In the genomic region with DNA sequence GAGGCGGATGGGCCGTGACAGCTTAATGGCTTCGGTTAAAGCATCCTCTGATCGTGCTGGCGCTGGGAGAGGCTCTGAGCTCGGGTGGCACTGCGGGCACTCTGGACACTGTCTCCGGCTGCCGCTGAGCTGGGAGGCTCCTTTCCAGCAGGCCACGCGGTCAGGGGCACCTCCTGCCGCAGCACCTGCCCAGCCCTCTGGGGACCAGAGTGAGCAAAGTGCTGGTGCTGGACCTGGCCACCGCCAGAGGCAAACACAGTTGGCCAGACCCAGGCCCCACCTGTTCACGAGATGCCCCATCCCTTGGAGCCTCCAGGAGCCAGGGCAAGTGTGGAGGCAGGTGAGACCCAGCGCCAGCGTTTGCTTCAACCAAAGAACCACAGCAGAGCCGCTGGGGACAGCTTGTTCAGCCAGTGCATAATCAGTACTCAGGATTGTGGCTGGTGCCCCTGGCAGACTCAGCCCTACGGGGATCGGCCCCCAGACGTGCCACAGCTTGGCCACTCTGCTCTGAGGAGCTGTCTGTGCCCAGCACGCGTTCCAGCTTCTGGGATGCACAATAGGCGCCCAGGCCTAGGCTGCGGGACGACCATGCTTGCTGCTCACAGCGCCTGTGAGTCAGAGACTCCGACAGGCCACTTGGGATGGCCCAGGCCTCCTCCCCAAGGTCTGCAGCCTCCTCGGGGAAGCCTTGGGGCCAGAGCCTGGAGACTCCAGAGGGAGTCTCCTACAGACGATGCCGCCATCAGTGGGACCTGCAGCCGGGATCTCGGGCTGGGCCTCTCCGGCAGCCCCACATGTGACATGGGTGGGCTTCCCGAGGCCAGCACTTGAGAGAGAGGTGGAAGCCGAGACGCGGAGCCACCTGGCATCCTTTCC, we compare ENCODE assay signal across 12 cellular contexts. TPM values are rescaled to one million over a fixed set of nuclear protein-coding genes. Genes with fewer than 3 reads are reported as not detected.
DNase-seq lines count a peak whose midpoint lies in the region; ATAC-seq and TF ChIP-seq lines count a peak whose summit lies in the region.
"Had no signal": no experiment of that assay in that cellular context is flagged by ENCODE, and none has a peak within 500 bp of the region (broad histone marks: within the 10 kb centered on the region; RNA-seq: fewer than 3 reads in every experiment).

No MANE protein-coding gene starts in this region.

- DNase-seq in Right ventricle myocardium superior (peak; percentile 39), left cardiac atrium (no peak), activated B cell treated with CpG ODN at 0.5 μM for 24 hours (no peak), neural progenitor cell (ENCODE audit: low spot score) (no peak), DMS114 treated with DMSO at 0.1 percent for 48 hours (lab: John Stamatoyannopoulos, UW; ENCODE audit: unreplicated experiment) (no peak), PC-9 (no peak), NOMO-1 treated with dmso at 0.1 percent for 144 hours (lab: John Stamatoyannopoulos, UW; ENCODE audit: unreplicated experiment) (no peak)
- DNase-seq: NCI-H526 had no signal

- intact Hi-C loops in Right ventricle myocardium superior (cut with DNase I) (no loop called here), left cardiac atrium (cut with DNase I) (no loop called here), activated B cell treated with CpG ODN at 0.5 μM for 24 hours (cut with micrococcal nuclease) (loop anchor here (1.0 to 5.0 kb wide), 3 partner anchors 14 to 102 kb away; no protein-coding TSS in a partner anchor), PC-9 (cut with micrococcal nuclease; ENCODE audit: unreplicated experiment) (loop anchor here (5.0 kb wide), 1 partner anchor 87 kb away; no protein-coding TSS in a partner anchor)

- H3K27me3 ChIP-seq in liver (ENCODE audit: control insufficient read depth in 4 of 4, insufficient read depth in 4 of 4, low read length in 3 of 4) (no peaks in the 10 kb centered on the region), neural progenitor cell (peaks cover 6% of the 10 kb centered on the region), PC-9 (ENCODE audit: insufficient read depth, low read depth) (peaks cover 18% of the 10 kb centered on the region)
- H3K27me3 ChIP-seq: MG63 had no signal

- ATAC-seq in Right ventricle myocardium superior (ENCODE audit: poor library complexity) (no peak), left cardiac atrium (no peak), activated B cell treated with CpG ODN at 0.5 μM for 24 hours (ENCODE audit: low read depth) (no peak)

- no peak overlapping the region for H3K4me3 ChIP-seq in liver (ENCODE audit: low read depth in 1 of 3, low read length in 3 of 3)
- no peak overlapping the region for H3K4me3 ChIP-seq in neural progenitor cell
- H3K4me3 ChIP-seq in PC-9, result no peak overlapping the region
- H3K4me3 ChIP-seq: MG63, SK-N-MC had no signal

- H3K4me1 ChIP-seq in liver (ENCODE audit: control insufficient read depth in 4 of 4, insufficient read depth in 4 of 4, low read length in 3 of 4) (peaks cover 4 to 17% (median 11%) of the 10 kb centered on the region in 4 donors), neural progenitor cell (no peaks in the 10 kb centered on the region), PC-9 (replicated peaks; ENCODE audit: insufficient read depth) (peaks cover 22% of the 10 kb centered on the region)

- no peak overlapping the region for H3K9ac ChIP-seq in liver (ENCODE audit: low read depth in 1 of 2, low read length in 2 of 2)
- no peak overlapping the region for H3K9ac ChIP-seq in neural progenitor cell

- H3K9me3 ChIP-seq in liver (ENCODE audit: control insufficient read depth in 4 of 4, low read length in 3 of 4) (no peaks in the 10 kb centered on the region), neural progenitor cell (ENCODE audit: low read depth) (no peaks in the 10 kb centered on the region), PC-9 (ENCODE audit: insufficient read depth, low read depth) (no peaks in the 10 kb centered on the region)
- H3K9me3 ChIP-seq: MG63 had no signal

- TF ChIP-seq RAD21 in liver (IDR thresholded peaks at IDR 0.05), result no peak

- no peaks in the 10 kb centered on the region for H3K27me3 Mint-ChIP-seq in activated B cell treated with CpG ODN at 0.5 μM for 24 hours
- H3K27me3 Mint-ChIP-seq in neural progenitor cell (ENCODE audit: insufficient read depth, low read depth), result peaks cover 9% of the 10 kb centered on the region

- H3K79me2 ChIP-seq in neural progenitor cell (ENCODE audit: low read depth) (no peaks in the 10 kb centered on the region), PC-9 (ENCODE audit: low read depth) (no peaks in the 10 kb centered on the region)

- H2AFZ ChIP-seq in neural progenitor cell (replicated peaks) (no peak overlapping the region), PC-9 (no peak overlapping the region)

- 80% methylated on average over 37 of the region's 37 CpGs for WGBS in liver

- H3K27ac Mint-ChIP-seq in activated B cell treated with CpG ODN at 0.5 μM for 24 hours (peak overlapping the region; percentile 59), neural progenitor cell (no peak overlapping the region)

- CTCF ChIA-PET in activated B cell treated with CpG ODN at 0.5 μM for 24 hours (lab: Charles Lee) (interaction anchor here (1.1 to 1.6 kb wide), 4 partner anchors 12 to 47 kb away, joined by 3 to 8 read pairs (median 6); no protein-coding TSS in a partner anchor), PC-9 (lab: Charles Lee) (interaction anchor here (0.7 kb wide), 1 partner anchor 190 kb away, joined by 7 read pairs; no protein-coding TSS in a partner anchor)

- H3K4me2 ChIP-seq in neural progenitor cell (no peak overlapping the region), PC-9 (no peak overlapping the region)

- TF ChIP-seq CTCF in activated B cell treated with CpG ODN at 0.5 μM for 24 hours (IDR thresholded peaks at IDR 0.05) (no peak), liver (IDR thresholded peaks at IDR 0.05; ENCODE audit: low read depth, low read length, missing input control) (no peak), neural progenitor cell (IDR thresholded peaks at IDR 0.05) (no peak), PC-9 (conservative IDR thresholded peaks at IDR 0.05) (no peak)

- H3K4me1 Mint-ChIP-seq in activated B cell treated with CpG ODN at 0.5 μM for 24 hours (peaks cover 77% of the 10 kb centered on the region), neural progenitor cell (peaks cover 12% of the 10 kb centered on the region)

- no TSS peak for BruUV-seq in PC-9 (replicated peaks; lab: Mats Ljungman, UMichigan)

- H3F3A ChIP-seq in neural progenitor cell (ENCODE audit: low read depth) (no peaks in the 10 kb centered on the region), PC-9 (ENCODE audit: insufficient read depth, low read depth) (peaks cover 3% of the 10 kb centered on the region; the same call in 1 of the 2 replicates)

- H3K9me3 Mint-ChIP-seq in activated B cell treated with CpG ODN at 0.5 μM for 24 hours, result no peaks in the 10 kb centered on the region
- H3K9me3 Mint-ChIP-seq in neural progenitor cell, result peaks cover 2% of the 10 kb centered on the region
- H3K9me3 Mint-ChIP-seq: naive thymus-derived CD4-positive, alpha-beta T cell had no signal

- H3K27ac ChIP-seq in liver (ENCODE audit: low read depth in 1 of 2, low read length in 2 of 2), result peak overlapping the region; percentile 10 to 29
- H3K27ac ChIP-seq in neural progenitor cell, result no peak overlapping the region
- H3K27ac ChIP-seq in PC-9, result no peak overlapping the region
- H3K27ac ChIP-seq: SK-N-MC had no signal

- H3K36me3 ChIP-seq in liver (ENCODE audit: control insufficient read depth in 4 of 4, insufficient read depth in 3 of 4, low read depth in 1 of 4, low read length in 3 of 4) (no peaks in the 10 kb centered on the region), neural progenitor cell (no peaks in the 10 kb centered on the region), PC-9 (ENCODE audit: low read depth) (no peaks in the 10 kb centered on the region)
- H3K36me3 ChIP-seq: MG63 had no signal

- H3K9me2 ChIP-seq in PC-9 (ENCODE audit: insufficient read depth), result no peaks in the 10 kb centered on the region

- H4K20me1 ChIP-seq in neural progenitor cell (ENCODE audit: low read depth) (no peaks in the 10 kb centered on the region), PC-9 (ENCODE audit: insufficient read depth) (no peaks in the 10 kb centered on the region)

- POLR2A ChIA-PET in activated B cell treated with CpG ODN at 0.5 μM for 24 hours (lab: Charles Lee), result interaction anchor here (0.8 to 3.8 kb wide), 10 partner anchors 9 to 217 kb away, joined by 3 to 28 read pairs (median 8); a partner anchor contains a TSS
- POLR2A ChIA-PET in PC-9 (lab: Charles Lee; ENCODE audit: unreplicated experiment), result no interaction called here

- no peaks in the 10 kb centered on the region for H3K36me3 Mint-ChIP-seq in activated B cell treated with CpG ODN at 0.5 μM for 24 hours (ENCODE audit: low read depth)
- H3K36me3 Mint-ChIP-seq in neural progenitor cell, result no peaks in the 10 kb centered on the region
- H3K36me3 Mint-ChIP-seq: naive thymus-derived CD4-positive, alpha-beta T cell had no signal

- peak overlapping the region; percentile 28 for H3K4me3 Mint-ChIP-seq in activated B cell treated with CpG ODN at 0.5 μM for 24 hours
- H3K4me3 Mint-ChIP-seq in neural progenitor cell, result no peak overlapping the region

TF ChIP-seq in liver, 16 proteins besides CTCF, POLR2A, EP300 and RAD21 (continues in another document):
- TF ChIP-seq TAF1 (conservative IDR thresholded peaks at IDR 0.05) (no peak), SP1 (IDR thresholded peaks at IDR 0.05) (no peak), FOXA1 (IDR thresholded peaks at IDR 0.05) (no peak), GABPA (IDR thresholded peaks at IDR 0.05 in 1 of 2, conservative IDR thresholded peaks at IDR 0.05 in 1 of 2) (no peak), NR2F2 (IDR thresholded peaks at IDR 0.05) (no peak)
- TF ChIP-seq, protein P1, sequence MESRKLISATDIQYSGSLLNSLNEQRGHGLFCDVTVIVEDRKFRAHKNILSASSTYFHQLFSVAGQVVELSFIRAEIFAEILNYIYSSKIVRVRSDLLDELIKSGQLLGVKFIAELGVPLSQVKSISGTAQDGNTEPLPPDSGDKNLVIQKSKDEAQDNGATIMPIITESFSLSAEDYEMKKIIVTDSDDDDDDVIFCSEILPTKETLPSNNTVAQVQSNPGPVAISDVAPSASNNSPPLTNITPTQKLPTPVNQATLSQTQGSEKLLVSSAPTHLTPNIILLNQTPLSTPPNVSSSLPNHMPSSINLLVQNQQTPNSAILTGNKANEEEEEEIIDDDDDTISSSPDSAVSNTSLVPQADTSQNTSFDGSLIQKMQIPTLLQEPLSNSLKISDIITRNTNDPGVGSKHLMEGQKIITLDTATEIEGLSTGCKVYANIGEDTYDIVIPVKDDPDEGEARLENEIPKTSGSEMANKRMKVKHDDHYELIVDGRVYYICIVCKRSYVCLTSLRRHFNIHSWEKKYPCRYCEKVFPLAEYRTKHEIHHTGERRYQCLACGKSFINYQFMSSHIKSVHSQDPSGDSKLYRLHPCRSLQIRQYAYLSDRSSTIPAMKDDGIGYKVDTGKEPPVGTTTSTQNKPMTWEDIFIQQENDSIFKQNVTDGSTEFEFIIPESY (IDR thresholded peaks at IDR 0.05), result no peak

RNA-seq across cellular contexts. Expression of a gene that starts 38.2 kb away (rescaled TPM):
- total RNA-seq in Right ventricle myocardium superior (12.1 TPM), left cardiac atrium (10 to 100 TPM; 15.1 to 35.5 TPM), activated B cell treated with CpG ODN at 0.5 μM for 24 hours (27.8 and 38.9 TPM in 2 replicates), liver (1 to 10 TPM; 1.7 to 3.5 TPM), neural progenitor cell (ENCODE audit: low replicate concordance) (0.88 and 3.1 TPM in 2 replicates), PC-9 (2021) (14.1 and 19.3 TPM in 2 replicates)
- polyA plus RNA-seq in liver, result 1 to 10 TPM; 1.3 to 4.3 TPM

Comparison
In these comparisons a context has a peak if more than half of its experiments do, and no peak if none do; other contexts are left out.
1. H3K27ac ChIP-seq: peak in liver (2 of 2); none in neural progenitor cell (single experiment) and PC-9 (single experiment).
2. intact Hi-C loops: an anchor here in activated B cell treated with CpG ODN at 0.5 μM for 24 hours (1.0 to 5.0 kb wide) and PC-9 (5.0 kb wide); none called in Right ventricle myocardium superior and left cardiac atrium.